In genomic region chr16:74837056-74837455, GRCh38 we compare ENCODE assay signal across 31 cellular contexts.
DNase-seq lines count a peak whose midpoint lies in the region; ATAC-seq and TF ChIP-seq lines count a peak whose summit lies in the region.
"Had no signal": no experiment of that assay in that cellular context is flagged by ENCODE, and none has a peak within 500 bp of the region (broad histone marks: within the 10 kb centered on the region; RNA-seq: fewer than 3 reads in every experiment).

No MANE protein-coding gene starts in this region.

- no peak for TF ChIP-seq POLR2A in esophagus squamous epithelium (IDR thresholded peaks at IDR 0.05)

- DNase-seq in cardiac septum (ENCODE audit: low spot score) = peak; percentile 15
- no peak for DNase-seq in Right ventricle myocardium superior
- DNase-seq in RWPE2 (ENCODE audit: low spot score) = no peak
- DNase-seq in esophagus squamous epithelium (lab: John Stamatoyannopoulos, UW) = no peak
- DNase-seq in NCI-H510A (lab: John Stamatoyannopoulos, UW) = no peak
- no peak for DNase-seq in GM13976 (ENCODE audit: low spot score)
- DNase-seq: activated B cell treated with CpG ODN at 0.5 μM for 24 hours; activated naive CD4-positive, alpha-beta T cell treated with anti-CD3 and anti-CD28 coated beads, Interleukin-2, amount 50 U/mL, for 16 hours; BE2C; central memory CD4-positive, alpha-beta T cell; DND-41; dorsolateral prefrontal cortex; heart left ventricle; NCI-H1417; NCI-H748 treated with DMSO at 0.1 percent for 48 hours; ovary; right cardiac atrium; SHP77 treated with DMSO at 0.1 percent for 48 hours; stimulated activated CD4-positive, alpha-beta T cell treated with anti-CD3 and anti-CD28 coated beads, Interleukin-12 subunit alpha, Interleukin-12 subunit beta, amount 100 ng/mL, for 4 hours; stimulated activated CD4-positive, alpha-beta T cell treated with anti-CD3 and anti-CD28 coated beads, Interleukin-4, amount 100 ng/mL, for 24 hours; stimulated activated naive CD4-positive, alpha-beta T cell; SW 1271; T1000; uterus had no signal

- WGBS in esophagus squamous epithelium, 2 donors = 31 to 48% methylated on average over 4 of the region's 4 CpGs

- H3K36me3 ChIP-seq in RWPE2 (ENCODE audit: low read depth) (no peaks in the 10 kb centered on the region), esophagus squamous epithelium (no peaks in the 10 kb centered on the region)
- H3K36me3 ChIP-seq: BE2C, HAP-1, heart left ventricle, ovary, uterus had no signal

- H3K4me1 ChIP-seq in RWPE2 (ENCODE audit: insufficient read depth, poor library complexity, severe bottlenecking) (peaks cover 4% of the 10 kb centered on the region), esophagus squamous epithelium (peaks cover 9 to 52% (median 11%) of the 10 kb centered on the region in 3 donors)
- H3K4me1 ChIP-seq: BE2C, HAP-1, heart left ventricle, uterus had no signal

- H3K4me3 ChIP-seq in RWPE2 (ENCODE audit: severe bottlenecking) (no peak overlapping the region), esophagus squamous epithelium (no peak overlapping the region)
- H3K4me3 ChIP-seq: dorsolateral prefrontal cortex, GM12878, HAP-1, heart left ventricle, ovary, uterus had no signal

- ATAC-seq in Right ventricle myocardium superior (ENCODE audit: poor library complexity) (no peak), RWPE2 (ENCODE audit: low read depth) (peak; percentile 29; the same call in 1 of the 3 replicates), GM21447 (IDR thresholded peaks at IDR 0.05; ENCODE audit: unreplicated experiment) (no peak), HG03095 (IDR thresholded peaks at IDR 0.05; ENCODE audit: unreplicated experiment) (no peak)
- ATAC-seq: GM12878, heart left ventricle, left lobe of liver, right cardiac atrium had no signal

- intact Hi-C loops in cardiac septum (cut with DNase I) = no loop called here
- intact Hi-C loops in Right ventricle myocardium superior (cut with DNase I) = no loop called here
- intact Hi-C loops in esophagus squamous epithelium (cut with DNase I) = no loop called here

- H3K27me3 ChIP-seq in RWPE2 (ENCODE audit: insufficient read depth, poor library complexity, severe bottlenecking) = no peaks in the 10 kb centered on the region
- no peaks in the 10 kb centered on the region for H3K27me3 ChIP-seq in esophagus squamous epithelium
- H3K27me3 ChIP-seq: BE2C, dorsolateral prefrontal cortex, heart left ventricle, ovary, uterus had no signal

- no peak overlapping the region for H3K27ac ChIP-seq in RWPE2 (ENCODE audit: poor library complexity, severe bottlenecking)
- H3K27ac ChIP-seq in esophagus squamous epithelium = peak overlapping the region in 3 of 4 donors; percentile 21 to 77 (median 76)
- H3K27ac ChIP-seq: dorsolateral prefrontal cortex, epithelial cell of prostate, heart left ventricle, HL-60, ovary, uterus had no signal

- H3K9me3 ChIP-seq in RWPE2 (ENCODE audit: severe bottlenecking) (no peaks in the 10 kb centered on the region), esophagus squamous epithelium (no peaks in the 10 kb centered on the region)
- H3K9me3 ChIP-seq: BE2C, HAP-1, heart left ventricle, ovary, uterus had no signal

- in situ Hi-C loops in GM13976 (cut with MboI; ENCODE audit: low sequenced_read_pairs, unreplicated experiment) = no loop called here

- no peak for TF ChIP-seq CTCF in RWPE2 (IDR thresholded peaks at IDR 0.05; ENCODE audit: poor library complexity, severe bottlenecking)
- no peak for TF ChIP-seq CTCF in esophagus squamous epithelium (IDR thresholded peaks at IDR 0.05)
- no peak for TF ChIP-seq CTCF in GM13976 (IDR thresholded peaks at IDR 0.05; ENCODE audit: borderline replicate concordance, control extremely low read depth, extremely low read depth, insufficient read depth, missing control alignments)
